ENCODE assay signal across 25 cellular contexts in genomic region chr1:103063911-103064310, GRCh38. TPM values are rescaled to one million over a fixed set of nuclear protein-coding genes. Genes with fewer than 3 reads are reported as not detected.
DNase-seq lines count a peak whose midpoint lies in the region; ATAC-seq and TF ChIP-seq lines count a peak whose summit lies in the region.
"Had no signal": no experiment of that assay in that cellular context is flagged by ENCODE, and none has a peak within 500 bp of the region (broad histone marks: within the 10 kb centered on the region; RNA-seq: fewer than 3 reads in every experiment).

No MANE protein-coding gene starts in this region.

- H3K9me3 Mint-ChIP-seq in stimulated activated effector memory CD8-positive, alpha-beta T cell treated with anti-CD3 and anti-CD28 coated beads, Interleukin-12 subunit alpha, Interleukin-12 subunit beta, amount 100 ng/mL, for 72 hours, result peaks cover 12% of the 10 kb centered on the region

- H3K27ac Mint-ChIP-seq in stimulated activated effector memory CD8-positive, alpha-beta T cell treated with anti-CD3 and anti-CD28 coated beads, Interleukin-12 subunit alpha, Interleukin-12 subunit beta, amount 100 ng/mL, for 72 hours, result no peak overlapping the region
- H3K27ac Mint-ChIP-seq: CD4-positive, alpha-beta memory T cell had no signal

- H3K36me3 Mint-ChIP-seq in stimulated activated effector memory CD8-positive, alpha-beta T cell treated with anti-CD3 and anti-CD28 coated beads, Interleukin-12 subunit alpha, Interleukin-12 subunit beta, amount 100 ng/mL, for 72 hours, result no peaks in the 10 kb centered on the region
- H3K36me3 Mint-ChIP-seq: CD4-positive, alpha-beta memory T cell had no signal

- ATAC-seq in GM21360 (IDR thresholded peaks at IDR 0.05; ENCODE audit: unreplicated experiment), result no peak
- ATAC-seq in stimulated activated effector memory CD8-positive, alpha-beta T cell treated with anti-CD3 and anti-CD28 coated beads, Interleukin-12 subunit alpha, Interleukin-12 subunit beta, amount 100 ng/mL, for 72 hours, result no peak
- ATAC-seq: A549, HCT116, HepG2, PC-3 had no signal

- TF ChIP-seq CTCF in cardiac fibroblast (IDR thresholded peaks at IDR 0.05; ENCODE audit: low read depth, low read length) (no peak), lower leg skin (IDR thresholded peaks at IDR 0.05) (no peak)

- H3K4me3 Mint-ChIP-seq in stimulated activated effector memory CD8-positive, alpha-beta T cell treated with anti-CD3 and anti-CD28 coated beads, Interleukin-12 subunit alpha, Interleukin-12 subunit beta, amount 100 ng/mL, for 72 hours, result no peak overlapping the region
- H3K4me3 Mint-ChIP-seq: CD4-positive, alpha-beta memory T cell had no signal

- WGBS in lower leg skin, 2 donors, result 41% methylated on average over 2 of the region's 2 CpGs

- no peak overlapping the region for H3K4me3 ChIP-seq in cardiac fibroblast (replicated peaks in 1 of 2; ENCODE audit: low read depth in 2 of 2, low read length in 2 of 2)
- H3K4me3 ChIP-seq in lower leg skin (ENCODE audit: low read depth, poor library complexity, severe bottlenecking), result no peak overlapping the region
- H3K4me3 ChIP-seq: A549 had no signal

- H3K4me1 Mint-ChIP-seq in stimulated activated effector memory CD8-positive, alpha-beta T cell treated with anti-CD3 and anti-CD28 coated beads, Interleukin-12 subunit alpha, Interleukin-12 subunit beta, amount 100 ng/mL, for 72 hours, result no peaks in the 10 kb centered on the region
- H3K4me1 Mint-ChIP-seq: CD4-positive, alpha-beta memory T cell had no signal

- TF ChIP-seq POLR2A in lower leg skin (IDR thresholded peaks at IDR 0.05), result no peak

- intact Hi-C loops in lower leg skin (cut with DNase I; ENCODE audit: low total_unique reads), result no loop called here

- DNase-seq in EL (peak; percentile 7), cardiac fibroblast (ENCODE audit: low read depth in 2 of 2) (peak; percentile 46 to 47), iris pigment epithelial cell (ENCODE audit: low read depth) (peak; percentile 25), HT-29 (ENCODE audit: low spot score) (no peak), lower leg skin (ENCODE audit: low spot score in 2 of 2) (no peak)
- no peak for DNase-seq in stimulated activated effector memory CD8-positive, alpha-beta T cell treated with anti-CD3 and anti-CD28 coated beads, Interleukin-12 subunit alpha, Interleukin-12 subunit beta, amount 100 ng/mL, for 72 hours (ENCODE audit: low spot score in 2 of 2)
- DNase-seq: C1 segment of cervical spinal cord; Caco-2; CD4-positive, alpha-beta memory T cell; GF-D8; Karpas-422; MV-4-11; NCI-H1105 treated with DMSO at 0.1 percent for 48 hours; NCI-H146; NCI-H1930; NCI-H2107; NCI-H524 treated with DMSO at 0.1 percent for 48 hours; NCI-H82; NK-92 treated with Interleukin-12 subunit alpha and Interleukin-12 subunit beta, amount 100 ng/mL, for 24 hours; PC-3; SK-N-SH had no signal

RNA-seq across cellular contexts. Expression of gene COL11A1, which starts 44.4 kb away (rescaled TPM):
- total RNA-seq in HT-29 (2014; rRNA removed; shearing (Covaris generic)), result not detected in 2 replicates
- 1 to 10 TPM in 2 of 4 donors, under 1 TPM in 2; 0.34 to 3.7 (median 1.8) TPM for total RNA-seq in lower leg skin
- total RNA-seq: Caco-2; CD4-positive, alpha-beta memory T cell; HepG2; PC-3 had no signal

Comparison
In these comparisons a context has a peak if more than half of its experiments do, and no peak if none do; other contexts are left out.
1. DNase-seq: peak in EL (single experiment), cardiac fibroblast (2 of 2) and iris pigment epithelial cell (single experiment); none in HT-29 (single experiment), lower leg skin (0 of 2) and stimulated activated effector memory CD8-positive, alpha-beta T cell treated with anti-CD3 and anti-CD28 coated beads, Interleukin-12 subunit alpha, Interleukin-12 subunit beta, amount 100 ng/mL, for 72 hours (0 of 2).